1 cellular context compared by ENCODE assay signal in the genomic region with DNA sequence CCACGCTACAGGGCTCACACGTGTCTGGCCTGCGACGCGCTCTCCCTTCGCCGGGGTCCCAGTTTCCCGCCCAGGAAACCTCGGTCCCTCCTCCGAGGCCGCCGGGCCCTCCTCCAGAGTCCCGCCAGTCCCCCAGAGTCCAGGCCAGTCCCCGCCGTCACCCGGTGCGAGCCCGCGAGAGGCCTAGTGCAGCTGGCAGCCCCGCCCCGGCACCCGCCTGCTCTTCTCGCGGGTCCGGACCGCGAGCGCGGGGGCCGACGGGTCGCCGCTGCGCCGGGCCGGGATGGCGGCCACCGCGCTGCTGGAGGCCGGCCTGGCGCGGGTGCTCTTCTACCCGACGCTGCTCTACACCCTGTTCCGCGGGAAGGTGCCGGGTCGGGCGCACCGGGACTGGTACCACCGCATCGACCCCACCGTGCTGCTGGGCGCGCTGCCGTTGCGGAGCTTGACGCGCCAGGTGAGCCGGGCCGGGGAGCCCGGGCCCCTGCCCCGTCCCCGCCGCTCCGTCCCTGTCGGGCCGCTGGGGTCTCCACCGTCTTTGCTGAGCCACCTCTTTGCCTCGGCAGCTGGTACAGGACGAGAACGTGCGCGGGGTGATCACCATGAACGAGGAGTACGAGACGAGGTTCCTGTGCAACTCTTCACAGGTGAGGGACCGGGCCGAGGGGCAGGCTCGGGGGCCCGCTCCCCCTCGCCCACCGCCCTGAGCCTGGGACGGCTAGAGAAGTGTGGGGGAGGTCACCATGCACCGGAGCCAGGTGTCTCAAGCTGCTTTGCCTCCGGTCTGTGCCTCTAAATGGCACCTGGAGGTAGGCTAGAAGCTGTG.
TF ChIP-seq lines count a peak whose summit lies in the region.

A gene with protein sequence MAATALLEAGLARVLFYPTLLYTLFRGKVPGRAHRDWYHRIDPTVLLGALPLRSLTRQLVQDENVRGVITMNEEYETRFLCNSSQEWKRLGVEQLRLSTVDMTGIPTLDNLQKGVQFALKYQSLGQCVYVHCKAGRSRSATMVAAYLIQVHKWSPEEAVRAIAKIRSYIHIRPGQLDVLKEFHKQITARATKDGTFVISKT (plus strand): TSS at position 260 of the 826 bp plus-strand sequence. CDS start 24 bp downstream, at position 284.

TF ChIP-seq in K562, 482 proteins besides CTCF, POLR2A, EP300 and RAD21 (continued from another document and continues in another):
- TF ChIP-seq NFRKB (IDR thresholded peaks at IDR 0.05; ENCODE audit: low read depth): no peak
- TF ChIP-seq DIDO1 (tag; IDR thresholded peaks at IDR 0.05; ENCODE audit: low read depth): no peak
- TF ChIP-seq NR4A1 (CRISPR knock-in tag; IDR thresholded peaks at IDR 0.05): no peak
- TF ChIP-seq NR4A1 (tag; IDR thresholded peaks at IDR 0.05): 0 out of 2 replicates have a peak, but pooled peaks have one; percentile 42
- peak; percentile 43 for TF ChIP-seq C11orf30 (IDR thresholded peaks at IDR 0.05; ENCODE audit: low read depth)
- TF ChIP-seq, protein P1, sequence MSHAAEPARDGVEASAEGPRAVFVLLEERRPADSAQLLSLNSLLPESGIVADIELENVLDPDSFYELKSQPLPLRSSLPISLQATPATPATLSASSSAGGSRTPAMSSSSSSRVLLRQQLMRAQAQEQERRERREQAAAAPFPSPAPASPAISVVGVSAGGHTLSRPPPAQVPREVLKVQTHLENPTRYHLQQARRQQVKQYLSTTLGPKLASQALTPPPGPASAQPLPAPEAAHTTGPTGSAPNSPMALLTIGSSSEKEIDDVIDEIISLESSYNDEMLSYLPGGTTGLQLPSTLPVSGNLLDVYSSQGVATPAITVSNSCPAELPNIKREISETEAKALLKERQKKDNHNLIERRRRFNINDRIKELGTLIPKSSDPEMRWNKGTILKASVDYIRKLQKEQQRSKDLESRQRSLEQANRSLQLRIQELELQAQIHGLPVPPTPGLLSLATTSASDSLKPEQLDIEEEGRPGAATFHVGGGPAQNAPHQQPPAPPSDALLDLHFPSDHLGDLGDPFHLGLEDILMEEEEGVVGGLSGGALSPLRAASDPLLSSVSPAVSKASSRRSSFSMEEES (CRISPR knock-in tag; IDR thresholded peaks at IDR 0.05): no peak
- no peak for TF ChIP-seq ZFP30 (CRISPR knock-in tag; IDR thresholded peaks at IDR 0.05; ENCODE audit: borderline replicate concordance)
- peak; percentile 91 for TF ChIP-seq RB1 (IDR thresholded peaks at IDR 0.05; ENCODE audit: low read depth)
- no peak for TF ChIP-seq FOXK1 (CRISPR knock-in tag; IDR thresholded peaks at IDR 0.05; ENCODE audit: borderline replicate concordance)
- TF ChIP-seq, protein P2, sequence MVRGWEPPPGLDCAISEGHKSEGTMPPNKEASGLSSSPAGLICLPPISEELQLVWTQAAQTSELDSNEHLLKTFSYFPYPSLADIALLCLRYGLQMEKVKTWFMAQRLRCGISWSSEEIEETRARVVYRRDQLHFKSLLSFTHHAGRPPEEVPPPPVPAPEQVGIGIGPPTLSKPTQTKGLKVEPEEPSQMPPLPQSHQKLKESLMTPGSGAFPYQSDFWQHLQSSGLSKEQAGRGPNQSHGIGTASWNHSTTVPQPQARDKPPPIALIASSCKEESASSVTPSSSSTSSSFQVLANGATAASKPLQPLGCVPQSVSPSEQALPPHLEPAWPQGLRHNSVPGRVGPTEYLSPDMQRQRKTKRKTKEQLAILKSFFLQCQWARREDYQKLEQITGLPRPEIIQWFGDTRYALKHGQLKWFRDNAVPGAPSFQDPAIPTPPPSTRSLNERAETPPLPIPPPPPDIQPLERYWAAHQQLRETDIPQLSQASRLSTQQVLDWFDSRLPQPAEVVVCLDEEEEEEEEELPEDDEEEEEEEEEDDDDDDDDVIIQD (CRISPR knock-in tag; IDR thresholded peaks at IDR 0.05): peak; percentile 34; the same call in 1 of the 2 replicates
- no peak for TF ChIP-seq ZNF217 (CRISPR knock-in tag; IDR thresholded peaks at IDR 0.05)
- no peak for TF ChIP-seq SP2 (IDR thresholded peaks at IDR 0.05; ENCODE audit: extremely low read depth, low read depth, low read length, poor library complexity, severe bottlenecking)
- TF ChIP-seq, protein P3, sequence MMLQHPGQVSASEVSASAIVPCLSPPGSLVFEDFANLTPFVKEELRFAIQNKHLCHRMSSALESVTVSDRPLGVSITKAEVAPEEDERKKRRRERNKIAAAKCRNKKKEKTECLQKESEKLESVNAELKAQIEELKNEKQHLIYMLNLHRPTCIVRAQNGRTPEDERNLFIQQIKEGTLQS (IDR thresholded peaks at IDR 0.05): no peak
- TF ChIP-seq, protein P3 (CRISPR knock-in tag; conservative IDR thresholded peaks at IDR 0.05): no peak
- TF ChIP-seq ZNF274 (IDR thresholded peaks at IDR 0.05; ENCODE audit: borderline replicate concordance, low read depth, low read length): no peak
- peak; percentile 50; the same call in 1 of the 2 replicates for TF ChIP-seq PML (IDR thresholded peaks at IDR 0.05; ENCODE audit: low read length)
- TF ChIP-seq, protein P4, sequence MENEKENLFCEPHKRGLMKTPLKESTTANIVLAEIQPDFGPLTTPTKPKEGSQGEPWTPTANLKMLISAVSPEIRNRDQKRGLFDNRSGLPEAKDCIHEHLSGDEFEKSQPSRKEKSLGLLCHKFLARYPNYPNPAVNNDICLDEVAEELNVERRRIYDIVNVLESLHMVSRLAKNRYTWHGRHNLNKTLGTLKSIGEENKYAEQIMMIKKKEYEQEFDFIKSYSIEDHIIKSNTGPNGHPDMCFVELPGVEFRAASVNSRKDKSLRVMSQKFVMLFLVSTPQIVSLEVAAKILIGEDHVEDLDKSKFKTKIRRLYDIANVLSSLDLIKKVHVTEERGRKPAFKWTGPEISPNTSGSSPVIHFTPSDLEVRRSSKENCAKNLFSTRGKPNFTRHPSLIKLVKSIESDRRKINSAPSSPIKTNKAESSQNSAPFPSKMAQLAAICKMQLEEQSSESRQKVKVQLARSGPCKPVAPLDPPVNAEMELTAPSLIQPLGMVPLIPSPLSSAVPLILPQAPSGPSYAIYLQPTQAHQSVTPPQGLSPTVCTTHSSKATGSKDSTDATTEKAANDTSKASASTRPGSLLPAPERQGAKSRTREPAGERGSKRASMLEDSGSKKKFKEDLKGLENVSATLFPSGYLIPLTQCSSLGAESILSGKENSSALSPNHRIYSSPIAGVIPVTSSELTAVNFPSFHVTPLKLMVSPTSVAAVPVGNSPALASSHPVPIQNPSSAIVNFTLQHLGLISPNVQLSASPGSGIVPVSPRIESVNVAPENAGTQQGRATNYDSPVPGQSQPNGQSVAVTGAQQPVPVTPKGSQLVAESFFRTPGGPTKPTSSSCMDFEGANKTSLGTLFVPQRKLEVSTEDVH (IDR thresholded peaks at IDR 0.05; ENCODE audit: low read depth, partially characterized antibody): no peak
- TF ChIP-seq, protein P5, sequence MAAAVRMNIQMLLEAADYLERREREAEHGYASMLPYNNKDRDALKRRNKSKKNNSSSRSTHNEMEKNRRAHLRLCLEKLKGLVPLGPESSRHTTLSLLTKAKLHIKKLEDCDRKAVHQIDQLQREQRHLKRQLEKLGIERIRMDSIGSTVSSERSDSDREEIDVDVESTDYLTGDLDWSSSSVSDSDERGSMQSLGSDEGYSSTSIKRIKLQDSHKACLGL (CRISPR knock-in tag; IDR thresholded peaks at IDR 0.05; ENCODE audit: borderline replicate concordance, poor library complexity, severe bottlenecking): no peak
- TF ChIP-seq NCOR1 (IDR thresholded peaks at IDR 0.05): peak; percentile 35; the same call in 1 of the 2 replicates
- TF ChIP-seq KDM5B (IDR thresholded peaks at IDR 0.05; ENCODE audit: insufficient replicate concordance, low read depth, low read length): peak; percentile 97
- no peak for TF ChIP-seq CEBPB (tag; IDR thresholded peaks at IDR 0.05)
- no peak for TF ChIP-seq POU5F1 (IDR thresholded peaks at IDR 0.05; ENCODE audit: borderline replicate concordance, low read depth, low read length, partially characterized antibody)
- no peak for TF ChIP-seq HNRNPH1 (optimal IDR thresholded peaks at IDR 0.05; ENCODE audit: low read depth, low read length)
- TF ChIP-seq, protein P6, sequence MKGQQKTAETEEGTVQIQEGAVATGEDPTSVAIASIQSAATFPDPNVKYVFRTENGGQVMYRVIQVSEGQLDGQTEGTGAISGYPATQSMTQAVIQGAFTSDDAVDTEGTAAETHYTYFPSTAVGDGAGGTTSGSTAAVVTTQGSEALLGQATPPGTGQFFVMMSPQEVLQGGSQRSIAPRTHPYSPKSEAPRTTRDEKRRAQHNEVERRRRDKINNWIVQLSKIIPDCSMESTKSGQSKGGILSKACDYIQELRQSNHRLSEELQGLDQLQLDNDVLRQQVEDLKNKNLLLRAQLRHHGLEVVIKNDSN (CRISPR knock-in tag; IDR thresholded peaks at IDR 0.05): peak; percentile 25; the same call in 1 of the 2 replicates
- no peak for TF ChIP-seq FOXK2 (conservative IDR thresholded peaks at IDR 0.05 in 1 of 2, IDR thresholded peaks at IDR 0.05 in 1 of 2; ENCODE audit: low read depth in 2 of 2)
- TF ChIP-seq ZNF75A (CRISPR knock-in tag; IDR thresholded peaks at IDR 0.05): no peak
- TF ChIP-seq CHD4 (IDR thresholded peaks at IDR 0.05; ENCODE audit: insufficient read depth, insufficient replicate concordance, low read depth, low read length, poor library complexity, severe bottlenecking): no peak
- TF ChIP-seq, protein P7, sequence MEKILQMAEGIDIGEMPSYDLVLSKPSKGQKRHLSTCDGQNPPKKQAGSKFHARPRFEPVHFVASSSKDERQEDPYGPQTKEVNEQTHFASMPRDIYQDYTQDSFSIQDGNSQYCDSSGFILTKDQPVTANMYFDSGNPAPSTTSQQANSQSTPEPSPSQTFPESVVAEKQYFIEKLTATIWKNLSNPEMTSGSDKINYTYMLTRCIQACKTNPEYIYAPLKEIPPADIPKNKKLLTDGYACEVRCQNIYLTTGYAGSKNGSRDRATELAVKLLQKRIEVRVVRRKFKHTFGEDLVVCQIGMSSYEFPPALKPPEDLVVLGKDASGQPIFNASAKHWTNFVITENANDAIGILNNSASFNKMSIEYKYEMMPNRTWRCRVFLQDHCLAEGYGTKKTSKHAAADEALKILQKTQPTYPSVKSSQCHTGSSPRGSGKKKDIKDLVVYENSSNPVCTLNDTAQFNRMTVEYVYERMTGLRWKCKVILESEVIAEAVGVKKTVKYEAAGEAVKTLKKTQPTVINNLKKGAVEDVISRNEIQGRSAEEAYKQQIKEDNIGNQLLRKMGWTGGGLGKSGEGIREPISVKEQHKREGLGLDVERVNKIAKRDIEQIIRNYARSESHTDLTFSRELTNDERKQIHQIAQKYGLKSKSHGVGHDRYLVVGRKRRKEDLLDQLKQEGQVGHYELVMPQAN (IDR thresholded peaks at IDR 0.05; ENCODE audit: borderline replicate concordance): no peak
- no peak; the same call in 1 of the 2 replicates for TF ChIP-seq ATF7 (IDR thresholded peaks at IDR 0.05)
- peak in 1 of 2 experiments; percentile 78; a peak in 1 of 4 replicates for TF ChIP-seq SIN3A (IDR thresholded peaks at IDR 0.05; ENCODE audit: borderline replicate concordance in 2 of 2, control insufficient read depth in 1 of 2, low read depth in 2 of 2, low read length in 2 of 2)
- TF ChIP-seq GABPB1 (CRISPR knock-in tag; IDR thresholded peaks at IDR 0.05): peak; percentile 59
- TF ChIP-seq ZBTB1 (CRISPR knock-in tag; IDR thresholded peaks at IDR 0.05; ENCODE audit: borderline replicate concordance, low read depth): 0 out of 2 replicates have a peak, but pooled peaks have one; percentile 59
- TF ChIP-seq, protein P8, sequence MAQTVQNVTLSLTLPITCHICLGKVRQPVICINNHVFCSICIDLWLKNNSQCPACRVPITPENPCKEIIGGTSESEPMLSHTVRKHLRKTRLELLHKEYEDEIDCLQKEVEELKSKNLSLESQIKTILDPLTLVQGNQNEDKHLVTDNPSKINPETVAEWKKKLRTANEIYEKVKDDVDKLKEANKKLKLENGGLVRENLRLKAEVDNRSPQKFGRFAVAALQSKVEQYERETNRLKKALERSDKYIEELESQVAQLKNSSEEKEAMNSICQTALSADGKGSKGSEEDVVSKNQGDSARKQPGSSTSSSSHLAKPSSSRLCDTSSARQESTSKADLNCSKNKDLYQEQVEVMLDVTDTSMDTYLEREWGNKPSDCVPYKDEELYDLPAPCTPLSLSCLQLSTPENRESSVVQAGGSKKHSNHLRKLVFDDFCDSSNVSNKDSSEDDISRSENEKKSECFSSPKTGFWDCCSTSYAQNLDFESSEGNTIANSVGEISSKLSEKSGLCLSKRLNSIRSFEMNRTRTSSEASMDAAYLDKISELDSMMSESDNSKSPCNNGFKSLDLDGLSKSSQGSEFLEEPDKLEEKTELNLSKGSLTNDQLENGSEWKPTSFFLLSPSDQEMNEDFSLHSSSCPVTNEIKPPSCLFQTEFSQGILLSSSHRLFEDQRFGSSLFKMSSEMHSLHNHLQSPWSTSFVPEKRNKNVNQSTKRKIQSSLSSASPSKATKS (CRISPR knock-in tag; IDR thresholded peaks at IDR 0.05): no peak
- TF ChIP-seq, protein P9, sequence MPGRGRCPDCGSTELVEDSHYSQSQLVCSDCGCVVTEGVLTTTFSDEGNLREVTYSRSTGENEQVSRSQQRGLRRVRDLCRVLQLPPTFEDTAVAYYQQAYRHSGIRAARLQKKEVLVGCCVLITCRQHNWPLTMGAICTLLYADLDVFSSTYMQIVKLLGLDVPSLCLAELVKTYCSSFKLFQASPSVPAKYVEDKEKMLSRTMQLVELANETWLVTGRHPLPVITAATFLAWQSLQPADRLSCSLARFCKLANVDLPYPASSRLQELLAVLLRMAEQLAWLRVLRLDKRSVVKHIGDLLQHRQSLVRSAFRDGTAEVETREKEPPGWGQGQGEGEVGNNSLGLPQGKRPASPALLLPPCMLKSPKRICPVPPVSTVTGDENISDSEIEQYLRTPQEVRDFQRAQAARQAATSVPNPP (IDR thresholded peaks at IDR 0.05; ENCODE audit: borderline replicate concordance, insufficient read depth, insufficient read length): no peak
- no peak for TF ChIP-seq SMARCB1 (IDR thresholded peaks at IDR 0.05; ENCODE audit: insufficient read length, low read depth)
- peak; percentile 79 for TF ChIP-seq SMAD4 (CRISPR knock-in tag; conservative IDR thresholded peaks at IDR 0.05)
- 0 out of 2 replicates have a peak, but pooled peaks have one; percentile 50 for TF ChIP-seq SRSF3 (IDR thresholded peaks at IDR 0.05; ENCODE audit: insufficient read depth, low read length)
- TF ChIP-seq ZNF146 (CRISPR knock-in tag; IDR thresholded peaks at IDR 0.05; ENCODE audit: unreplicated experiment): no peak
- TF ChIP-seq MCM7 (IDR thresholded peaks at IDR 0.05): no peak
- TF ChIP-seq, protein P10, sequence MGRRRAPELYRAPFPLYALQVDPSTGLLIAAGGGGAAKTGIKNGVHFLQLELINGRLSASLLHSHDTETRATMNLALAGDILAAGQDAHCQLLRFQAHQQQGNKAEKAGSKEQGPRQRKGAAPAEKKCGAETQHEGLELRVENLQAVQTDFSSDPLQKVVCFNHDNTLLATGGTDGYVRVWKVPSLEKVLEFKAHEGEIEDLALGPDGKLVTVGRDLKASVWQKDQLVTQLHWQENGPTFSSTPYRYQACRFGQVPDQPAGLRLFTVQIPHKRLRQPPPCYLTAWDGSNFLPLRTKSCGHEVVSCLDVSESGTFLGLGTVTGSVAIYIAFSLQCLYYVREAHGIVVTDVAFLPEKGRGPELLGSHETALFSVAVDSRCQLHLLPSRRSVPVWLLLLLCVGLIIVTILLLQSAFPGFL (CRISPR knock-in tag; IDR thresholded peaks at IDR 0.05): 0 out of 2 replicates have a peak, but pooled peaks have one; percentile 84
- TF ChIP-seq ZNF583 (CRISPR knock-in tag; IDR thresholded peaks at IDR 0.05): 0 out of 2 replicates have a peak, but pooled peaks have one; percentile 7
